ENCODE assay signal across 15 cellular contexts in the genomic region with DNA sequence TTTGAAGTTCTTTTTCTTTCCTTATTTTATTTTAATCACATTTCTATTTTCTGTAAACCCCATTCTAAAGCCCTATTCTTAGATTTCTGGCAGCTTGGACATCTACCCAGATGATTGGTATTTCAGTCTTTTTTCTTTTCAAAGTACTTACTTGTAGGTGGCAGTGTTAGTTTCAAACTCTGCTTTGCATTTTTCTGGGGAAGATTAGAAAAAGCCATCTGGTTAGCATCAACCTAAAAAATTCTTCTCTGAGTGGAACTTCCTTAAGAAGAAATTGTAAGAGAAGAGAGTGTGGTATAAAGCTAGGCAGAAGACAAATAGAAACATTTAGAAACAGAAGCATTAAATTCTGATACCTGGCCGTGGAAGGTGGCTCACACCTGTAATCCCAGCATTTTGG. TPM values are rescaled to one million over a fixed set of nuclear protein-coding genes. Genes with fewer than 3 reads are reported as not detected.
DNase-seq lines count a peak whose midpoint lies in the region; ATAC-seq and TF ChIP-seq lines count a peak whose summit lies in the region.
"Had no signal": no experiment of that assay in that cellular context is flagged by ENCODE, and none has a peak within 500 bp of the region (broad histone marks: within the 10 kb centered on the region; RNA-seq: fewer than 3 reads in every experiment).

No MANE protein-coding gene starts in this region.

- H3K4me3 ChIP-seq in adipocyte (ENCODE audit: low read length) (no peak overlapping the region), mesenchymal stem cell (ENCODE audit: insufficient read depth in 1 of 2, low read depth in 1 of 2, low read length in 2 of 2) (no peak overlapping the region), neural progenitor cell (no peak overlapping the region)
- H3K4me3 ChIP-seq: A549 had no signal

- no peak overlapping the region for H2BK12ac ChIP-seq in mesenchymal stem cell (ENCODE audit: low read length in 2 of 2)

- no peak for TF ChIP-seq CTCF in neural progenitor cell (IDR thresholded peaks at IDR 0.05)
- TF ChIP-seq CTCF in GM13977 (IDR thresholded peaks at IDR 0.05; ENCODE audit: extremely low read depth, insufficient read depth, missing control alignments) = no peak

- ATAC-seq in GM19351 (IDR thresholded peaks at IDR 0.05; ENCODE audit: unreplicated experiment) = no peak
- ATAC-seq: A549; CD8-positive, alpha-beta T cell; HCT116; HepG2 had no signal

- H3K4me2 ChIP-seq in mesenchymal stem cell (ENCODE audit: low read length, poor library complexity, severe bottlenecking) = no peak overlapping the region
- no peak overlapping the region for H3K4me2 ChIP-seq in neural progenitor cell
- H3K4me2 ChIP-seq: A549 had no signal

- H3K18ac ChIP-seq in mesenchymal stem cell (ENCODE audit: low read depth in 1 of 2, low read length in 2 of 2) = no peak overlapping the region

- WGBS in mesenchymal stem cell = 67% methylated on average over 1 of the region's 1 CpG

- H3K79me2 ChIP-seq in neural progenitor cell (ENCODE audit: low read depth) = no peaks in the 10 kb centered on the region

- H3K4me3 Mint-ChIP-seq in neural progenitor cell = no peak overlapping the region
- H3K4me3 Mint-ChIP-seq: CD14-positive monocyte; CD8-positive, alpha-beta T cell had no signal

- H3K23ac ChIP-seq in mesenchymal stem cell (ENCODE audit: low read length in 2 of 2) = no peak overlapping the region

- H3K4me1 ChIP-seq in adipocyte (ENCODE audit: control insufficient read depth, insufficient read depth, low read length) = peaks cover 5% of the 10 kb centered on the region
- no peaks in the 10 kb centered on the region for H3K4me1 ChIP-seq in mesenchymal stem cell (ENCODE audit: control insufficient read depth, insufficient read depth, low read depth, low read length)
- no peaks in the 10 kb centered on the region for H3K4me1 ChIP-seq in neural progenitor cell
- H3K4me1 ChIP-seq: A549 had no signal

- no peaks in the 10 kb centered on the region for H3K27me3 Mint-ChIP-seq in neural progenitor cell (ENCODE audit: insufficient read depth, low read depth)

- H3K36me3 ChIP-seq in adipocyte (ENCODE audit: control insufficient read depth, insufficient read depth, low read length, severe bottlenecking) (no peaks in the 10 kb centered on the region), mesenchymal stem cell (ENCODE audit: control insufficient read depth in 1 of 2, insufficient read depth in 2 of 2, low read depth in 1 of 2, low read length in 2 of 2) (no peaks in the 10 kb centered on the region), neural progenitor cell (no peaks in the 10 kb centered on the region)

- H3K27ac Mint-ChIP-seq in neural progenitor cell = no peak overlapping the region
- H3K27ac Mint-ChIP-seq: CD8-positive, alpha-beta T cell had no signal

- H3K9me3 ChIP-seq in adipocyte (ENCODE audit: control insufficient read depth, low read length) = no peaks in the 10 kb centered on the region
- no peaks in the 10 kb centered on the region for H3K9me3 ChIP-seq in mesenchymal stem cell (ENCODE audit: control insufficient read depth, low read length)
- H3K9me3 ChIP-seq in neural progenitor cell (ENCODE audit: low read depth) = no peaks in the 10 kb centered on the region
- H3K9me3 ChIP-seq: A549 had no signal

- in situ Hi-C loops in GM13977 (cut with MboI; ENCODE audit: low pct_unique_long_range_greater_than_20kb, low sequenced_read_pairs, unreplicated experiment) = no loop called here

- H3K14ac ChIP-seq in mesenchymal stem cell (ENCODE audit: low read length in 2 of 2) = no peak overlapping the region

- H3F3A ChIP-seq in neural progenitor cell (ENCODE audit: low read depth) = no peaks in the 10 kb centered on the region

- no peaks in the 10 kb centered on the region for H3K36me3 Mint-ChIP-seq in neural progenitor cell
- H3K36me3 Mint-ChIP-seq: CD14-positive monocyte; CD8-positive, alpha-beta T cell had no signal

- DNase-seq in adipocyte (ENCODE audit: low read depth) = peak; percentile 70
- peak; percentile 36 for DNase-seq in fibroblast of peridontal ligament (ENCODE audit: extremely low read depth)
- DNase-seq in mesenchymal stem cell = peak; percentile 55
- no peak for DNase-seq in neural progenitor cell (ENCODE audit: low spot score)
- DNase-seq in GM13977 (ENCODE audit: low spot score) = no peak
- DNase-seq: CD8-positive, alpha-beta T cell; COR-L47; DMS153; DND-41; GDM1 had no signal

- H4K20me1 ChIP-seq in neural progenitor cell (ENCODE audit: low read depth) = no peaks in the 10 kb centered on the region

- no peak overlapping the region for H2AK5ac ChIP-seq in mesenchymal stem cell (ENCODE audit: low read length, severe bottlenecking)

- H3K9ac ChIP-seq in adipocyte (ENCODE audit: low read length) = no peak overlapping the region
- no peak overlapping the region for H3K9ac ChIP-seq in mesenchymal stem cell (ENCODE audit: low read length)
- no peak overlapping the region for H3K9ac ChIP-seq in neural progenitor cell

- H2BK5ac ChIP-seq in mesenchymal stem cell (ENCODE audit: low read depth, low read length, poor library complexity, severe bottlenecking) = no peak overlapping the region

- H3K9me3 Mint-ChIP-seq in neural progenitor cell = no peaks in the 10 kb centered on the region
- H3K9me3 Mint-ChIP-seq: CD8-positive, alpha-beta T cell had no signal

- no peak overlapping the region for H3K4ac ChIP-seq in mesenchymal stem cell (ENCODE audit: low read depth in 1 of 2, low read length in 2 of 2)

- no peaks in the 10 kb centered on the region for H3K79me1 ChIP-seq in mesenchymal stem cell (replicated peaks; ENCODE audit: low read length, poor library complexity, severe bottlenecking)

- no peak overlapping the region for H2BK15ac ChIP-seq in mesenchymal stem cell (ENCODE audit: low read depth, poor library complexity, severe bottlenecking)

- no peaks in the 10 kb centered on the region for H3K4me1 Mint-ChIP-seq in neural progenitor cell

- no peak overlapping the region for H4K8ac ChIP-seq in mesenchymal stem cell (ENCODE audit: low read length)

- H3K27me3 ChIP-seq in adipocyte (replicated peaks; ENCODE audit: control insufficient read depth, insufficient read depth, low read length) (no peaks in the 10 kb centered on the region), mesenchymal stem cell (ENCODE audit: control insufficient read depth in 1 of 2, insufficient read depth in 1 of 2, low read length in 2 of 2) (no peaks in the 10 kb centered on the region), neural progenitor cell (no peaks in the 10 kb centered on the region)

- H4K91ac ChIP-seq in mesenchymal stem cell (ENCODE audit: low read length) = no peak overlapping the region

- H2AFZ ChIP-seq in mesenchymal stem cell (ENCODE audit: low read depth, low read length) = no peak overlapping the region
- no peak overlapping the region for H2AFZ ChIP-seq in neural progenitor cell (replicated peaks)

- no peak overlapping the region for H2BK120ac ChIP-seq in mesenchymal stem cell (ENCODE audit: low read depth, low read length)

- no peak overlapping the region for H3K27ac ChIP-seq in mesenchymal stem cell (ENCODE audit: low read length, poor library complexity, severe bottlenecking)
- no peak overlapping the region for H3K27ac ChIP-seq in neural progenitor cell
- H3K27ac ChIP-seq: A549 had no signal

RNA-seq across cellular contexts. Expression of a gene that starts 17.2 kb away (rescaled TPM):
- 23.4 TPM for polyA plus RNA-seq in mesenchymal stem cell (2013, experiment 1 of 2)
- 24.4 TPM for polyA plus RNA-seq in mesenchymal stem cell (2013, experiment 2 of 2)
- 53.2 and 75.0 TPM in 2 replicates for total RNA-seq in neural progenitor cell (ENCODE audit: low replicate concordance)

Comparison
In these comparisons a context has a peak if more than half of its experiments do, and no peak if none do; other contexts are left out.
1. DNase-seq: peak in adipocyte (single experiment), fibroblast of peridontal ligament (single experiment) and mesenchymal stem cell (single experiment); none in neural progenitor cell (single experiment) and GM13977 (single experiment).